In genomic region chr2:85605406-85606115, GRCh38 we compare ENCODE assay signal across 8 cellular contexts. TPM values are rescaled to one million over a fixed set of nuclear protein-coding genes. Genes with fewer than 3 reads are reported as not detected.
DNase-seq lines count a peak whose midpoint lies in the region; ATAC-seq and TF ChIP-seq lines count a peak whose summit lies in the region.
"Had no signal": no experiment of that assay in that cellular context is flagged by ENCODE, and none has a peak within 500 bp of the region (broad histone marks: within the 10 kb centered on the region; RNA-seq: fewer than 3 reads in every experiment).

No MANE protein-coding gene starts in this region.

- DNase-seq in M059J (ENCODE audit: low read depth) (peak; percentile 46), sigmoid colon (peak; percentile 55), cortex of kidney (lab: John Stamatoyannopoulos, UW) (no peak), GM19238 (ENCODE audit: insufficient read length, low spot score) (no peak)
- DNase-seq: kidney, NCI-H146 had no signal

- TF ChIP-seq POLR2A in sigmoid colon (IDR thresholded peaks at IDR 0.05): no peak

- H3K9ac ChIP-seq in endocrine pancreas (ENCODE audit: control insufficient read depth, insufficient read depth, low read length): peak overlapping the region; percentile 19

- H3K4me3 ChIP-seq in endocrine pancreas (ENCODE audit: control insufficient read depth, insufficient read depth, low read length) (no peak overlapping the region), sigmoid colon (no peak overlapping the region)

- no peaks in the 10 kb centered on the region for H3K9me3 ChIP-seq in endocrine pancreas (ENCODE audit: control insufficient read depth, low read length)
- no peaks in the 10 kb centered on the region for H3K9me3 ChIP-seq in sigmoid colon

- H3K36me3 ChIP-seq in endocrine pancreas (ENCODE audit: control insufficient read depth, insufficient read depth, low read length) (no peaks in the 10 kb centered on the region), sigmoid colon (peaks cover 0 to 35% (median under 1%) of the 10 kb centered on the region in 4 donors)

- TF ChIP-seq CTCF in sigmoid colon (IDR thresholded peaks at IDR 0.05): no peak

- intact Hi-C loops in sigmoid colon (cut with DNase I): no loop called here

- no peaks in the 10 kb centered on the region for H3K4me1 ChIP-seq in endocrine pancreas (ENCODE audit: control insufficient read depth, insufficient read depth, low read length)
- H3K4me1 ChIP-seq in sigmoid colon: peaks cover 0 to 51% (median 46%) of the 10 kb centered on the region in 4 donors

- peak overlapping the region; percentile 5 to 97 (median 52) for H3K27ac ChIP-seq in sigmoid colon

- no peak for TF ChIP-seq EP300 in sigmoid colon (IDR thresholded peaks at IDR 0.05)

- H3K27me3 ChIP-seq in endocrine pancreas (ENCODE audit: control insufficient read depth, insufficient read depth, low read length) (no peaks in the 10 kb centered on the region), sigmoid colon (no peaks in the 10 kb centered on the region)

- 70 to 78% methylated on average over 4 of the region's 4 CpGs for WGBS in sigmoid colon, 2 donors

- no peak for ATAC-seq in HG03520 (IDR thresholded peaks at IDR 0.05; ENCODE audit: unreplicated experiment)

RNA-seq across cellular contexts. Expression of gene TMEM150A, which starts 3.1 kb away (rescaled TPM):
- 2.3 and 3.6 TPM in 2 replicates for total RNA-seq in M059J (2014; rRNA removed; shearing (Covaris generic))
- 10 to 100 TPM; 18.4 to 29.9 (median 22.1) TPM for total RNA-seq in sigmoid colon
- polyA plus RNA-seq in sigmoid colon: 10 to 100 TPM in 2 of 3 donors, 1 to 10 TPM in 1; 7.4 to 12.0 (median 11.6) TPM

RNA-seq across cellular contexts. Expression of gene C2orf68, which starts 6.3 kb away (rescaled TPM):
- 11.9 and 19.1 TPM in 2 replicates for total RNA-seq in M059J (2014; rRNA removed; shearing (Covaris generic))
- 10 to 100 TPM; 10.6 to 13.0 (median 12.8) TPM for total RNA-seq in sigmoid colon
- 10 to 100 TPM; 18.6 to 23.0 (median 21.3) TPM for polyA plus RNA-seq in sigmoid colon

RNA-seq across cellular contexts. Expression of gene RNF181, which starts 10.0 kb away (rescaled TPM):
- 332 and 413 TPM in 2 replicates for total RNA-seq in M059J (2014; rRNA removed; shearing (Covaris generic))
- 100 to 1,000 TPM; 124 to 175 (median 141) TPM for total RNA-seq in sigmoid colon
- polyA plus RNA-seq in sigmoid colon: 100 to 1,000 TPM; 165 to 190 (median 179) TPM

RNA-seq across cellular contexts. Expression of gene USP39, which starts 10.4 kb away (rescaled TPM):
- 102 and 118 TPM in 2 replicates for total RNA-seq in M059J (2014; rRNA removed; shearing (Covaris generic))
- 100 to 1,000 TPM in 1 of 4 donors, 10 to 100 TPM in 3; 56.4 to 136 (median 72.0) TPM for total RNA-seq in sigmoid colon
- 10 to 100 TPM; 39.9 to 49.2 (median 41.4) TPM for polyA plus RNA-seq in sigmoid colon

RNA-seq across cellular contexts. Expression of gene VAMP5, which starts 21.3 kb away (rescaled TPM):
- 15.1 and 22.3 TPM in 2 replicates for total RNA-seq in M059J (2014; rRNA removed; shearing (Covaris generic))
- 10 to 100 TPM; 51.2 to 97.5 (median 69.6) TPM for total RNA-seq in sigmoid colon
- polyA plus RNA-seq in sigmoid colon: 10 to 100 TPM; 51.8 to 93.7 (median 68.0) TPM

Comparison
In these comparisons a context has a peak if more than half of its experiments do, and no peak if none do; other contexts are left out.
1. DNase-seq: peak in M059J (single experiment) and sigmoid colon (single experiment); none in cortex of kidney (single experiment) and GM19238 (single experiment).